Comparison of ENCODE assay signal across 1 cellular context in the genomic region with DNA sequence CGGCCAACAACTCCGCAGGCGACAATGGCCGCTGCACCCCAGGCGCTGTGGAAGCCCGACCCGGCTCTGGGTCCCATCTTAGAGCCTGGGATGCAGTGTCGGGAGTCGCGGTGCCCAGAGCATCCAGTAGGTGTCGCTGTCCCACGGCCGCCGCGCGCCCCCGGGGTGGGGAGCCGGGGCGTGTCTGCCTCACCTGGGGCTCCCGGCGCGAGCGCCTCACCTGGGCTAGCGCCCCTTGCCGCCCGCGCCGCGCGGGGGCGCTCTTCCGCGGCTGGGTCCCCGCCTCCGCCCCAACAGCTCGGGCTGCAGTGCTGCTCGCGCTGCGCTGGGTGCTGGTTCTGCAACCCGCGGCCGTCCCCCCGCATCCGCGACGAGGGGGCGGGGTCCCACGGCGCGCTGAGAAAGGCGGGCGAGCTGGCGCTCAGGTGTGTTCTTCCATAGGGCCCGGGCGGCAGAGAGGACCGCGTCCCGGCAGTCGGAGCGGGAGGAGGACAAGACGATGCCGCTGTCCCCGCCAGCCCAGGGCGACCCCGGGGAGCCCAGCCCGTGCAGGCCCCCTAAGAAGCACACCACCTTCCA.
TF ChIP-seq lines count a peak whose summit lies in the region.

CRYBG1 (plus strand) TSS at position 308 of the 579 bp plus-strand sequence; CDS start at position 500, 192 bp downstream.

TF ChIP-seq in HepG2, 621 proteins besides CTCF, POLR2A, EP300 and RAD21 (continued from another document and continues in another):
- TF ChIP-seq ZBTB40 (IDR thresholded peaks at IDR 0.05) (no peak), ZBTB40 (CRISPR knock-in tag; IDR thresholded peaks at IDR 0.05) (no peak), NFRKB (IDR thresholded peaks at IDR 0.05) (no peak), ZNF3 (CRISPR knock-in tag; IDR thresholded peaks at IDR 0.05) (no peak), SP2 (CRISPR knock-in tag; IDR thresholded peaks at IDR 0.05) (no peak), HCFC1 (IDR thresholded peaks at IDR 0.05; ENCODE audit: low read depth, low read length) (no peak), HDAC2 (CRISPR knock-in tag; IDR thresholded peaks at IDR 0.05) (peak; percentile 20; the same call in 1 of the 2 replicates), ZNF878 (CRISPR knock-in tag; IDR thresholded peaks at IDR 0.05) (no peak), NR3C1 (CRISPR knock-in tag; IDR thresholded peaks at IDR 0.05) (no peak), EZH2 (conservative IDR thresholded peaks at IDR 0.05; ENCODE audit: low read depth, low read length) (0 out of 2 replicates have a peak, but pooled peaks have one; percentile 11), AGO1 (IDR thresholded peaks at IDR 0.05; ENCODE audit: low read depth, low read length, poor library complexity, severe bottlenecking) (no peak), ZNF569 (CRISPR knock-in tag; IDR thresholded peaks at IDR 0.05; ENCODE audit: borderline replicate concordance) (no peak), SRSF9 (IDR thresholded peaks at IDR 0.05; ENCODE audit: borderline replicate concordance, insufficient read depth, low read depth, low read length, poor library complexity, severe bottlenecking) (no peak), ZFP41 (CRISPR knock-in tag; IDR thresholded peaks at IDR 0.05; ENCODE audit: borderline replicate concordance) (no peak), ZNF800 (CRISPR knock-in tag; IDR thresholded peaks at IDR 0.05) (no peak), ZNF180 (CRISPR knock-in tag; IDR thresholded peaks at IDR 0.05; ENCODE audit: borderline replicate concordance, low read depth) (no peak), MTF1 (CRISPR knock-in tag; IDR thresholded peaks at IDR 0.05) (no peak), TFDP1 (CRISPR knock-in tag; IDR thresholded peaks at IDR 0.05; ENCODE audit: borderline replicate concordance) (no peak), E2F1 (CRISPR knock-in tag; IDR thresholded peaks at IDR 0.05) (no peak), ZNF546 (CRISPR knock-in tag; conservative IDR thresholded peaks at IDR 0.05) (no peak), ZNF431 (CRISPR knock-in tag; IDR thresholded peaks at IDR 0.05; ENCODE audit: borderline replicate concordance, low read depth) (no peak), ISL2 (CRISPR knock-in tag; IDR thresholded peaks at IDR 0.05) (no peak), ATF1 (CRISPR knock-in tag; IDR thresholded peaks at IDR 0.05) (no peak), ZHX2 (IDR thresholded peaks at IDR 0.05; ENCODE audit: low read depth) (0 out of 2 replicates have a peak, but pooled peaks have one; percentile 30), ZHX2 (CRISPR knock-in tag; IDR thresholded peaks at IDR 0.05; ENCODE audit: borderline replicate concordance) (no peak)
- TF ChIP-seq, protein P1, sequence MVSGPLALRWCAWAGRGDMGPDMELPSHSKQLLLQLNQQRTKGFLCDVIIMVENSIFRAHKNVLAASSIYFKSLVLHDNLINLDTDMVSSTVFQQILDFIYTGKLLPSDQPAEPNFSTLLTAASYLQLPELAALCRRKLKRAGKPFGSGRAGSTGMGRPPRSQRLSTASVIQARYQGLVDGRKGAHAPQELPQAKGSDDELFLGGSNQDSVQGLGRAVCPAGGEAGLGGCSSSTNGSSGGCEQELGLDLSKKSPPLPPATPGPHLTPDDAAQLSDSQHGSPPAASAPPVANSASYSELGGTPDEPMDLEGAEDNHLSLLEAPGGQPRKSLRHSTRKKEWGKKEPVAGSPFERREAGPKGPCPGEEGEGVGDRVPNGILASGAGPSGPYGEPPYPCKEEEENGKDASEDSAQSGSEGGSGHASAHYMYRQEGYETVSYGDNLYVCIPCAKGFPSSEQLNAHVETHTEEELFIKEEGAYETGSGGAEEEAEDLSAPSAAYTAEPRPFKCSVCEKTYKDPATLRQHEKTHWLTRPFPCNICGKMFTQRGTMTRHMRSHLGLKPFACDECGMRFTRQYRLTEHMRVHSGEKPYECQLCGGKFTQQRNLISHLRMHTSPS (CRISPR knock-in tag; IDR thresholded peaks at IDR 0.05; ENCODE audit: low read depth), result no peak
- TF ChIP-seq, protein P2, sequence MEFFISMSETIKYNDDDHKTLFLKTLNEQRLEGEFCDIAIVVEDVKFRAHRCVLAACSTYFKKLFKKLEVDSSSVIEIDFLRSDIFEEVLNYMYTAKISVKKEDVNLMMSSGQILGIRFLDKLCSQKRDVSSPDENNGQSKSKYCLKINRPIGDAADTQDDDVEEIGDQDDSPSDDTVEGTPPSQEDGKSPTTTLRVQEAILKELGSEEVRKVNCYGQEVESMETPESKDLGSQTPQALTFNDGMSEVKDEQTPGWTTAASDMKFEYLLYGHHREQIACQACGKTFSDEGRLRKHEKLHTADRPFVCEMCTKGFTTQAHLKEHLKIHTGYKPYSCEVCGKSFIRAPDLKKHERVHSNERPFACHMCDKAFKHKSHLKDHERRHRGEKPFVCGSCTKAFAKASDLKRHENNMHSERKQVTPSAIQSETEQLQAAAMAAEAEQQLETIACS (CRISPR knock-in tag; IDR thresholded peaks at IDR 0.05), result peak; percentile 63
